Comparison of ENCODE assay signal across 1 cellular context in the genomic region with DNA sequence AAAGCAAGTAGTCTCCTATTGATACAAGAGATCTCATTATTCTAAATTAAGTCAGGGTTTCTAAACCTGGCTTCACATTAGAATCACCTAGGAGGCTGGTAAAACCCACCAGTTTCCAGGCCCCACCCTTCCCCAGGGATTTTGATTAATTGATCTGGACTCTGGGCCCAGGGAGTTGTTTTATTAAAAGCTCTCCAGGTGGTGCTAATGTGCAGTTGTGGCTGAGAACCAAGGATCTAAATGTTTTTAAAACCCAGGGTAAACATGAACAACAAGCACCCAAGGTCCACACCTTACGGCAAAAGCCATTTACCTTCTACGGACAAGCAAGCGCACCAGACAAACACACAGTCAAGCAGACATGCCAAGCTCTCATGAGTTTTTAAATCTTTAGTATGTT.
TF ChIP-seq lines count a peak whose summit lies in the region.

No MANE protein-coding gene starts in this region.

TF ChIP-seq in GM23338, 12 proteins besides CTCF, POLR2A, EP300 and RAD21:
- TF ChIP-seq, protein P1, sequence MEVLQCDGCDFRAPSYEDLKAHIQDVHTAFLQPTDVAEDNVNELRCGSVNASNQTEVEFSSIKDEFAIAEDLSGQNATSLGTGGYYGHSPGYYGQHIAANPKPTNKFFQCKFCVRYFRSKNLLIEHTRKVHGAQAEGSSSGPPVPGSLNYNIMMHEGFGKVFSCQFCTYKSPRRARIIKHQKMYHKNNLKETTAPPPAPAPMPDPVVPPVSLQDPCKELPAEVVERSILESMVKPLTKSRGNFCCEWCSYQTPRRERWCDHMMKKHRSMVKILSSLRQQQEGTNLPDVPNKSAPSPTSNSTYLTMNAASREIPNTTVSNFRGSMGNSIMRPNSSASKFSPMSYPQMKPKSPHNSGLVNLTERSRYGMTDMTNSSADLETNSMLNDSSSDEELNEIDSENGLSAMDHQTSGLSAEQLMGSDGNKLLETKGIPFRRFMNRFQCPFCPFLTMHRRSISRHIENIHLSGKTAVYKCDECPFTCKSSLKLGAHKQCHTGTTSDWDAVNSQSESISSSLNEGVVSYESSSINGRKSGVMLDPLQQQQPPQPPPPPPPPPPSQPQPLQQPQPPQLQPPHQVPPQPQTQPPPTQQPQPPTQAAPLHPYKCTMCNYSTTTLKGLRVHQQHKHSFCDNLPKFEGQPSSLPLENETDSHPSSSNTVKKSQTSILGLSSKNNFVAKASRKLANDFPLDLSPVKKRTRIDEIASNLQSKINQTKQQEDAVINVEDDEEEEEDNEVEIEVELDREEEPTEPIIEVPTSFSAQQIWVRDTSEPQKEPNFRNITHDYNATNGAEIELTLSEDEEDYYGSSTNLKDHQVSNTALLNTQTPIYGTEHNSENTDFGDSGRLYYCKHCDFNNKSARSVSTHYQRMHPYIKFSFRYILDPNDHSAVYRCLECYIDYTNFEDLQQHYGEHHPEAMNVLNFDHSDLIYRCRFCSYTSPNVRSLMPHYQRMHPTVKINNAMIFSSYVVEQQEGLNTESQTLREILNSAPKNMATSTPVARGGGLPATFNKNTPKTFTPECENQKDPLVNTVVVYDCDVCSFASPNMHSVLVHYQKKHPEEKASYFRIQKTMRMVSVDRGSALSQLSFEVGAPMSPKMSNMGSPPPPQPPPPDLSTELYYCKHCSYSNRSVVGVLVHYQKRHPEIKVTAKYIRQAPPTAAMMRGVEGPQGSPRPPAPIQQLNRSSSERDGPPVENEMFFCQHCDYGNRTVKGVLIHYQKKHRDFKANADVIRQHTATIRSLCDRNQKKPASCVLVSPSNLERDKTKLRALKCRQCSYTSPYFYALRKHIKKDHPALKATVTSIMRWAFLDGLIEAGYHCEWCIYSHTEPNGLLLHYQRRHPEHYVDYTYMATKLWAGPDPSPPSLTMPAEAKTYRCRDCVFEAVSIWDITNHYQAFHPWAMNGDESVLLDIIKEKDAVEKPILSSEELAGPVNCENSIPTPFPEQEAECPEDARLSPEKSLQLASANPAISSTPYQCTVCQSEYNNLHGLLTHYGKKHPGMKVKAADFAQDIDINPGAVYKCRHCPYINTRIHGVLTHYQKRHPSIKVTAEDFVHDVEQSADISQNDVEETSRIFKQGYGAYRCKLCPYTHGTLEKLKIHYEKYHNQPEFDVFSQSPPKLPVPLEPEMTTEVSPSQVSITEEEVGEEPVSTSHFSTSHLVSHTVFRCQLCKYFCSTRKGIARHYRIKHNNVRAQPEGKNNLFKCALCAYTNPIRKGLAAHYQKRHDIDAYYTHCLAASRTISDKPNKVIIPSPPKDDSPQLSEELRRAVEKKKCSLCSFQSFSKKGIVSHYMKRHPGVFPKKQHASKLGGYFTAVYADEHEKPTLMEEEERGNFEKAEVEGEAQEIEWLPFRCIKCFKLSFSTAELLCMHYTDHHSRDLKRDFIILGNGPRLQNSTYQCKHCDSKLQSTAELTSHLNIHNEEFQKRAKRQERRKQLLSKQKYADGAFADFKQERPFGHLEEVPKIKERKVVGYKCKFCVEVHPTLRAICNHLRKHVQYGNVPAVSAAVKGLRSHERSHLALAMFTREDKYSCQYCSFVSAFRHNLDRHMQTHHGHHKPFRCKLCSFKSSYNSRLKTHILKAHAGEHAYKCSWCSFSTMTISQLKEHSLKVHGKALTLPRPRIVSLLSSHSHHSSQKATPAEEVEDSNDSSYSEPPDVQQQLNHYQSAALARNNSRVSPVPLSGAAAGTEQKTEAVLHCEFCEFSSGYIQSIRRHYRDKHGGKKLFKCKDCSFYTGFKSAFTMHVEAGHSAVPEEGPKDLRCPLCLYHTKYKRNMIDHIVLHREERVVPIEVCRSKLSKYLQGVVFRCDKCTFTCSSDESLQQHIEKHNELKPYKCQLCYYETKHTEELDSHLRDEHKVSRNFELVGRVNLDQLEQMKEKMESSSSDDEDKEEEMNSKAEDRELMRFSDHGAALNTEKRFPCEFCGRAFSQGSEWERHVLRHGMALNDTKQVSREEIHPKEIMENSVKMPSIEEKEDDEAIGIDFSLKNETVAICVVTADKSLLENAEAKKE (CRISPR knock-in tag; IDR thresholded peaks at IDR 0.05), result no peak
- TF ChIP-seq NANOG (IDR thresholded peaks at IDR 0.05; ENCODE audit: borderline replicate concordance) (no peak), POLR2AphosphoS5 (IDR thresholded peaks at IDR 0.05; ENCODE audit: low read depth) (no peak), EZH2 (IDR thresholded peaks at IDR 0.05; ENCODE audit: low read depth, unreplicated experiment) (no peak), ZNF331 (CRISPR knock-in tag; IDR thresholded peaks at IDR 0.05; ENCODE audit: low read depth) (no peak), STAT1 (IDR thresholded peaks at IDR 0.05; ENCODE audit: unreplicated experiment) (no peak), CREB1 (CRISPR knock-in tag; IDR thresholded peaks at IDR 0.05; ENCODE audit: low read depth) (no peak), EZH2phosphoT487 (IDR thresholded peaks at IDR 0.05; ENCODE audit: unreplicated experiment) (no peak), JUNB (IDR thresholded peaks at IDR 0.05; ENCODE audit: unreplicated experiment) (no peak), ZNF114 (CRISPR knock-in tag; IDR thresholded peaks at IDR 0.05) (no peak)
- TF ChIP-seq, protein P2, sequence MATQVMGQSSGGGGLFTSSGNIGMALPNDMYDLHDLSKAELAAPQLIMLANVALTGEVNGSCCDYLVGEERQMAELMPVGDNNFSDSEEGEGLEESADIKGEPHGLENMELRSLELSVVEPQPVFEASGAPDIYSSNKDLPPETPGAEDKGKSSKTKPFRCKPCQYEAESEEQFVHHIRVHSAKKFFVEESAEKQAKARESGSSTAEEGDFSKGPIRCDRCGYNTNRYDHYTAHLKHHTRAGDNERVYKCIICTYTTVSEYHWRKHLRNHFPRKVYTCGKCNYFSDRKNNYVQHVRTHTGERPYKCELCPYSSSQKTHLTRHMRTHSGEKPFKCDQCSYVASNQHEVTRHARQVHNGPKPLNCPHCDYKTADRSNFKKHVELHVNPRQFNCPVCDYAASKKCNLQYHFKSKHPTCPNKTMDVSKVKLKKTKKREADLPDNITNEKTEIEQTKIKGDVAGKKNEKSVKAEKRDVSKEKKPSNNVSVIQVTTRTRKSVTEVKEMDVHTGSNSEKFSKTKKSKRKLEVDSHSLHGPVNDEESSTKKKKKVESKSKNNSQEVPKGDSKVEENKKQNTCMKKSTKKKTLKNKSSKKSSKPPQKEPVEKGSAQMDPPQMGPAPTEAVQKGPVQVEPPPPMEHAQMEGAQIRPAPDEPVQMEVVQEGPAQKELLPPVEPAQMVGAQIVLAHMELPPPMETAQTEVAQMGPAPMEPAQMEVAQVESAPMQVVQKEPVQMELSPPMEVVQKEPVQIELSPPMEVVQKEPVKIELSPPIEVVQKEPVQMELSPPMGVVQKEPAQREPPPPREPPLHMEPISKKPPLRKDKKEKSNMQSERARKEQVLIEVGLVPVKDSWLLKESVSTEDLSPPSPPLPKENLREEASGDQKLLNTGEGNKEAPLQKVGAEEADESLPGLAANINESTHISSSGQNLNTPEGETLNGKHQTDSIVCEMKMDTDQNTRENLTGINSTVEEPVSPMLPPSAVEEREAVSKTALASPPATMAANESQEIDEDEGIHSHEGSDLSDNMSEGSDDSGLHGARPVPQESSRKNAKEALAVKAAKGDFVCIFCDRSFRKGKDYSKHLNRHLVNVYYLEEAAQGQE (IDR thresholded peaks at IDR 0.05; ENCODE audit: unreplicated experiment), result no peak
- TF ChIP-seq, protein P3, sequence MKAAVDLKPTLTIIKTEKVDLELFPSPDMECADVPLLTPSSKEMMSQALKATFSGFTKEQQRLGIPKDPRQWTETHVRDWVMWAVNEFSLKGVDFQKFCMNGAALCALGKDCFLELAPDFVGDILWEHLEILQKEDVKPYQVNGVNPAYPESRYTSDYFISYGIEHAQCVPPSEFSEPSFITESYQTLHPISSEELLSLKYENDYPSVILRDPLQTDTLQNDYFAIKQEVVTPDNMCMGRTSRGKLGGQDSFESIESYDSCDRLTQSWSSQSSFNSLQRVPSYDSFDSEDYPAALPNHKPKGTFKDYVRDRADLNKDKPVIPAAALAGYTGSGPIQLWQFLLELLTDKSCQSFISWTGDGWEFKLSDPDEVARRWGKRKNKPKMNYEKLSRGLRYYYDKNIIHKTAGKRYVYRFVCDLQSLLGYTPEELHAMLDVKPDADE (IDR thresholded peaks at IDR 0.05), result no peak
TF ChIP-seq in GM23338: peak in this region for 0.
